Comparison of ENCODE assay signal across 20 cellular contexts in genomic region chr2:61962095-61962984, GRCh38. TPM values are rescaled to one million over a fixed set of nuclear protein-coding genes. Genes with fewer than 3 reads are reported as not detected.
DNase-seq lines count a peak whose midpoint lies in the region; TF ChIP-seq lines count a peak whose summit lies in the region.
"Had no signal": no experiment of that assay in that cellular context is flagged by ENCODE, and none has a peak within 500 bp of the region (broad histone marks: within the 10 kb centered on the region; RNA-seq: fewer than 3 reads in every experiment).

No MANE protein-coding gene starts in this region.

- TF ChIP-seq POLR2A in transverse colon (IDR thresholded peaks at IDR 0.05): no peak

- H3K27me3 ChIP-seq in cardiac muscle cell (no peaks in the 10 kb centered on the region), right atrium auricular region (no peaks in the 10 kb centered on the region), mesendoderm (ENCODE audit: insufficient read depth, low read length, poor library complexity) (no peaks in the 10 kb centered on the region), transverse colon (no peaks in the 10 kb centered on the region)
- H3K27me3 ChIP-seq: BE2C, body of pancreas, gastrocnemius medialis, neutrophil had no signal

- H3K79me1 ChIP-seq in mesendoderm (ENCODE audit: low read length): peaks cover 2% of the 10 kb centered on the region

- intact Hi-C loops in transverse colon (cut with DNase I; ENCODE audit: low total_unique reads): no loop called here

- no peak overlapping the region for H4K5ac ChIP-seq in mesendoderm (ENCODE audit: low read length)

- H3K18ac ChIP-seq in mesendoderm (ENCODE audit: low read length): no peak overlapping the region

- no peaks in the 10 kb centered on the region for H3K27me3 Mint-ChIP-seq in chondrocyte (ENCODE audit: low read depth)
- H3K27me3 Mint-ChIP-seq in endothelial cell (ENCODE audit: unreplicated experiment): peaks cover 2% of the 10 kb centered on the region
- H3K27me3 Mint-ChIP-seq: activated CD4-positive, alpha-beta T cell treated with anti-CD3 and anti-CD28 coated beads, Interleukin-2, amount 10 ng/mL, durations not matched to agents 7 days and 5 days; activated naive CD8-positive, alpha-beta T cell treated with anti-CD3 and anti-CD28 coated beads, Interleukin-2, amount 10 ng/mL, durations not matched to agents 7 days and 5 days; activated T-helper 17 cell treated with anti-CD3 and anti-CD28 coated beads, Interleukin-2, amount 50 U/mL, for 72 hours had no signal

- H3K4me3 ChIP-seq in cardiac muscle cell: no peak overlapping the region
- no peak overlapping the region for H3K4me3 ChIP-seq in right atrium auricular region
- no peak overlapping the region for H3K4me3 ChIP-seq in mesendoderm (ENCODE audit: low read length)
- no peak overlapping the region for H3K4me3 ChIP-seq in transverse colon
- H3K4me3 ChIP-seq: body of pancreas, gastrocnemius medialis had no signal

- H3K27ac Mint-ChIP-seq in chondrocyte (ENCODE audit: unreplicated experiment) (peak overlapping the region; percentile 20), endothelial cell (ENCODE audit: unreplicated experiment) (no peak overlapping the region)
- H3K27ac Mint-ChIP-seq: activated CD4-positive, alpha-beta T cell treated with anti-CD3 and anti-CD28 coated beads, Interleukin-2, amount 10 ng/mL, durations not matched to agents 7 days and 5 days; activated naive CD8-positive, alpha-beta T cell treated with anti-CD3 and anti-CD28 coated beads, Interleukin-2, amount 10 ng/mL, durations not matched to agents 7 days and 5 days; activated T-helper 17 cell treated with anti-CD3 and anti-CD28 coated beads, Interleukin-2, amount 50 U/mL, for 72 hours had no signal

- H3K4me3 Mint-ChIP-seq in chondrocyte (ENCODE audit: unreplicated experiment) (no peak overlapping the region), endothelial cell (ENCODE audit: unreplicated experiment) (no peak overlapping the region)
- H3K4me3 Mint-ChIP-seq: activated CD4-positive, alpha-beta T cell treated with anti-CD3 and anti-CD28 coated beads, Interleukin-2, amount 10 ng/mL, durations not matched to agents 7 days and 5 days; activated naive CD8-positive, alpha-beta T cell treated with anti-CD3 and anti-CD28 coated beads, Interleukin-2, amount 10 ng/mL, durations not matched to agents 7 days and 5 days; activated T-helper 17 cell treated with anti-CD3 and anti-CD28 coated beads, Interleukin-2, amount 50 U/mL, for 72 hours had no signal

- TF ChIP-seq EP300 in transverse colon (IDR thresholded peaks at IDR 0.05; ENCODE audit: low read depth): no peak

- no peak overlapping the region for H3K4me2 ChIP-seq in mesendoderm (ENCODE audit: low read length)

- in situ Hi-C loops in transverse colon (cut with MboI; ENCODE audit: low pct_ligation_motif_present in 1 of 4, low pct_unique_long_range_greater_than_20kb in 1 of 4, low sequenced_read_pairs in 3 of 4): no loop called here

- H3K9ac ChIP-seq in mesendoderm (ENCODE audit: low read length): no peak overlapping the region

- DNase-seq in cardiac muscle cell (ENCODE audit: low read depth in 1 of 2, low spot score in 1 of 2) (no peak), right atrium auricular region (ENCODE audit: low spot score) (no peak), chondrocyte (ENCODE audit: low spot score) (no peak), mesendoderm (peak; percentile 35), transverse colon (peak; percentile 40), endothelial cell (ENCODE audit: low spot score) (no peak), HuH-7.5 (ENCODE audit: low spot score) (no peak), cerebellar cortex (ENCODE audit: low spot score) (no peak)
- DNase-seq: activated CD4-positive, alpha-beta T cell treated with anti-CD3 and anti-CD28 coated beads, Interleukin-2, amount 10 ng/mL, durations not matched to agents 7 days and 5 days; activated naive CD8-positive, alpha-beta T cell treated with anti-CD3 and anti-CD28 coated beads, Interleukin-2, amount 10 ng/mL, durations not matched to agents 7 days and 5 days; BE2C; body of pancreas; dermis blood vessel endothelial cell; DND-41; gastrocnemius medialis; NCI-H2171; NCI-H69; SW 1271 had no signal

- TF ChIP-seq CTCF in cardiac muscle cell (IDR thresholded peaks at IDR 0.05; ENCODE audit: low read depth, low read length): no peak
- TF ChIP-seq CTCF in right atrium auricular region (IDR thresholded peaks at IDR 0.05): no peak
- TF ChIP-seq CTCF in chondrocyte (IDR thresholded peaks at IDR 0.05): no peak
- TF ChIP-seq CTCF in transverse colon (IDR thresholded peaks at IDR 0.05): no peak
- no peak for TF ChIP-seq CTCF in endothelial cell (IDR thresholded peaks at IDR 0.05; ENCODE audit: unreplicated experiment)

- H2BK15ac ChIP-seq in mesendoderm (replicated peaks; ENCODE audit: low read depth): no peak overlapping the region

- H3K9me3 ChIP-seq in cardiac muscle cell (ENCODE audit: low read depth) (no peaks in the 10 kb centered on the region), right atrium auricular region (no peaks in the 10 kb centered on the region), transverse colon (no peaks in the 10 kb centered on the region)
- H3K9me3 ChIP-seq: BE2C, body of pancreas, gastrocnemius medialis, neutrophil had no signal

- H3K4me1 Mint-ChIP-seq in chondrocyte (ENCODE audit: low read depth): peaks cover 36% of the 10 kb centered on the region
- peaks cover 4% of the 10 kb centered on the region for H3K4me1 Mint-ChIP-seq in endothelial cell (ENCODE audit: unreplicated experiment)
- H3K4me1 Mint-ChIP-seq: activated T-helper 17 cell treated with anti-CD3 and anti-CD28 coated beads, Interleukin-2, amount 50 U/mL, for 72 hours had no signal

- no CpG with 5 or more reads among the region's 5 CpGs for WGBS in mesendoderm (ENCODE audit: extremely low coverage, insufficient coverage, low lambda C conversion rate)
- 55 to 75% methylated on average over 2 to 5 of the region's 5 CpGs for WGBS in transverse colon (ENCODE audit: low coverage in 1 of 2), 2 donors

- no peak overlapping the region for H2BK5ac ChIP-seq in mesendoderm (ENCODE audit: low read length)

- H2AK5ac ChIP-seq in mesendoderm (ENCODE audit: low read length): no peak overlapping the region

- H3K27ac ChIP-seq in cardiac muscle cell: peak overlapping the region; percentile 36
- peak overlapping the region in 1 of 2 donors; percentile 18 for H3K27ac ChIP-seq in right atrium auricular region
- no peak overlapping the region for H3K27ac ChIP-seq in mesendoderm (ENCODE audit: low read depth, low read length)
- peak overlapping the region; percentile 64 to 84 (median 78) for H3K27ac ChIP-seq in transverse colon
- H3K27ac ChIP-seq: body of pancreas, gastrocnemius medialis, neutrophil had no signal

- H3K4me1 ChIP-seq in cardiac muscle cell (ENCODE audit: low read depth) (peaks cover 6% of the 10 kb centered on the region), right atrium auricular region (peaks cover 0 to 22% of the 10 kb centered on the region in 2 donors), mesendoderm (ENCODE audit: control insufficient read depth, low read depth, low read length) (no peaks in the 10 kb centered on the region), transverse colon (peaks cover 6 to 43% (median 22%) of the 10 kb centered on the region in 4 donors)
- H3K4me1 ChIP-seq: BE2C, body of pancreas had no signal

- no peaks in the 10 kb centered on the region for H3K79me2 ChIP-seq in mesendoderm (ENCODE audit: control insufficient read depth, insufficient read depth, low read length)

- H3K23ac ChIP-seq in mesendoderm (ENCODE audit: low read length): no peak overlapping the region

- no peak overlapping the region for H3K4ac ChIP-seq in mesendoderm (ENCODE audit: low read depth, low read length)

- no peak overlapping the region for H3K56ac ChIP-seq in mesendoderm (ENCODE audit: low read length)

- no peak overlapping the region for H4K8ac ChIP-seq in mesendoderm (ENCODE audit: low read depth, low read length)

- H3K36me3 ChIP-seq in cardiac muscle cell (no peaks in the 10 kb centered on the region), right atrium auricular region (no peaks in the 10 kb centered on the region), mesendoderm (ENCODE audit: control insufficient read depth, insufficient read depth, low read length) (no peaks in the 10 kb centered on the region), transverse colon (no peaks in the 10 kb centered on the region)
- H3K36me3 ChIP-seq: BE2C, gastrocnemius medialis, neutrophil had no signal

- H2BK120ac ChIP-seq in mesendoderm (ENCODE audit: low read depth, low read length): no peak overlapping the region

- peaks cover 14% of the 10 kb centered on the region for H3K9me3 Mint-ChIP-seq in chondrocyte (ENCODE audit: low read depth)
- H3K9me3 Mint-ChIP-seq in endothelial cell (ENCODE audit: unreplicated experiment): no peaks in the 10 kb centered on the region
- H3K9me3 Mint-ChIP-seq: activated CD4-positive, alpha-beta T cell treated with anti-CD3 and anti-CD28 coated beads, Interleukin-2, amount 10 ng/mL, durations not matched to agents 7 days and 5 days; activated naive CD8-positive, alpha-beta T cell treated with anti-CD3 and anti-CD28 coated beads, Interleukin-2, amount 10 ng/mL, durations not matched to agents 7 days and 5 days; activated T-helper 17 cell treated with anti-CD3 and anti-CD28 coated beads, Interleukin-2, amount 50 U/mL, for 72 hours had no signal

- H3K36me3 Mint-ChIP-seq in chondrocyte (ENCODE audit: low read depth): peaks cover 2% of the 10 kb centered on the region
- H3K36me3 Mint-ChIP-seq in endothelial cell (ENCODE audit: low read depth, unreplicated experiment): peaks cover 7% of the 10 kb centered on the region

RNA-seq across cellular contexts. Expression of gene COMMD1, which starts 56.9 kb away (rescaled TPM):
- 36.1 and 63.3 TPM in 2 replicates for total RNA-seq in cardiac muscle cell
- polyA plus RNA-seq in cardiac muscle cell: 83.6 and 94.0 TPM in 2 replicates
- 10 to 100 TPM; 54.5 to 66.0 TPM for total RNA-seq in right atrium auricular region
- total RNA-seq in chondrocyte: 36.7 to 43.1 TPM (median 37.0 TPM) in 3 replicates
- polyA plus RNA-seq in mesendoderm (2013, experiment 1 of 2): 44.7 TPM
- polyA plus RNA-seq in mesendoderm (2013, experiment 2 of 2): 42.2 TPM
- total RNA-seq in transverse colon: 10 to 100 TPM; 28.9 to 61.0 (median 36.8) TPM
- 39.4 TPM for total RNA-seq in endothelial cell (ENCODE audit: unreplicated experiment)

Comparison
In these comparisons a context has a peak if more than half of its experiments do, and no peak if none do; other contexts are left out.
1. DNase-seq: peak in mesendoderm (single experiment) and transverse colon (single experiment); none in cardiac muscle cell (0 of 2), right atrium auricular region (single experiment), chondrocyte (single experiment), endothelial cell (single experiment), HuH-7.5 (single experiment) and cerebellar cortex (single experiment).